8 cellular contexts compared by ENCODE assay signal in the genomic region with DNA sequence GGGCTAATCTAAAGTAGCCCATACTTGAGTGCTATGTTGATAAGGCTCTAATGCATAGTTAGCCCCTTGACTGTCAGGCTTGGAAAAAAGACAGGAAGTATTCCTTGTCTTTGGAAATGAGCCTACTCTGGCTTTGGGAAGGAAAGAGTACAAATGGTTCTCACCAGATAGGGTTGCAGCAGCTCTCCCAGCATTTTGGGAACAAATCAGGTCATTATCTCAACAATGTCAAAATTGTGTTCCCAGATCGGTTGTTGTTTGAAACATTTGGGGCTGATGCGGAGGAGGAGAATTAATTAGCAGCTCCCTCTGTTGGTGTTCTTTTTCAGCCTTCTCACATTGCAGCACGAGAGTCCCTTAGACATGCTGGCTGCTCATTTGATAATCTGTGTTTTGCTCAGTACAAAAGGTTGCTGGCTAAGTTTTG. TPM values are rescaled to one million over a fixed set of nuclear protein-coding genes. Genes with fewer than 3 reads are reported as not detected.
A peak's percentile ranks its signal among the peaks of the same experiment; 100 is the strongest.
DNase-seq lines count a peak whose midpoint lies in the region; ATAC-seq and TF ChIP-seq lines count a peak whose summit lies in the region.

No MANE protein-coding gene starts in this region.

- peaks cover 14% of the 10 kb centered on the region for H3K36me3 Mint-ChIP-seq in progenitor cell of endocrine pancreas (ENCODE audit: insufficient read depth)

- H3K4me1 Mint-ChIP-seq in progenitor cell of endocrine pancreas (ENCODE audit: low read depth): peaks cover 39% of the 10 kb centered on the region

- ATAC-seq in GM18498 (IDR thresholded peaks at IDR 0.05; ENCODE audit: unreplicated experiment): no peak
- ATAC-seq in stimulated activated naive CD8-positive, alpha-beta T cell treated with anti-CD3 and anti-CD28 coated beads, Interleukin-15, Interleukin-2, amounts not matched to agents 100 U/mL and 50 U/mL, for 24 hours: no peak

- no peaks in the 10 kb centered on the region for H3K9me3 Mint-ChIP-seq in progenitor cell of endocrine pancreas (ENCODE audit: low read depth)

- TF ChIP-seq CTCF in GM12864 (IDR thresholded peaks at IDR 0.05; ENCODE audit: low read depth, low read length, missing control alignments) (peak; percentile 12), progenitor cell of endocrine pancreas (IDR thresholded peaks at IDR 0.05; ENCODE audit: unreplicated experiment) (peak; percentile 38)

- H3K4me3 Mint-ChIP-seq in progenitor cell of endocrine pancreas (ENCODE audit: low read depth): peak overlapping the region; percentile 19

- H3K27me3 Mint-ChIP-seq in progenitor cell of endocrine pancreas: no peaks in the 10 kb centered on the region

- DNase-seq in GM12864 (ENCODE audit: low read depth) (no peak), RPMI7951 (ENCODE audit: low read depth) (peak; percentile 3), foreskin melanocyte (peak; percentile 16), progenitor cell of endocrine pancreas (ENCODE audit: low spot score, unreplicated experiment) (no peak), Kasumi-1 (lab: John Stamatoyannopoulos, UW) (no peak), hepatic stellate cell (ENCODE audit: low spot score) (no peak)
- DNase-seq in stimulated activated naive CD8-positive, alpha-beta T cell treated with anti-CD3 and anti-CD28 coated beads, Interleukin-15, Interleukin-2, amounts not matched to agents 100 U/mL and 50 U/mL, for 24 hours: no peak

- H3K4me3 ChIP-seq in GM12864 (ENCODE audit: low read depth, low read length): no peak overlapping the region

- peak overlapping the region; percentile 67 for H3K27ac Mint-ChIP-seq in progenitor cell of endocrine pancreas

RNA-seq across cellular contexts. Expression of gene KANK1, which starts 42.3 kb away (rescaled TPM):
- total RNA-seq in RPMI7951 (2014; rRNA removed; shearing (Covaris generic)): 24.3 and 27.0 TPM in 2 replicates
- 48.2 and 48.6 TPM in 2 replicates for total RNA-seq in progenitor cell of endocrine pancreas

Comparison
In these comparisons a context has a peak if more than half of its experiments do, and no peak if none do; other contexts are left out.
1. DNase-seq: peak in RPMI7951 (single experiment) and foreskin melanocyte (single experiment); none in GM12864 (single experiment), progenitor cell of endocrine pancreas (single experiment), Kasumi-1 (0 of 2), hepatic stellate cell (single experiment) and stimulated activated naive CD8-positive, alpha-beta T cell treated with anti-CD3 and anti-CD28 coated beads, Interleukin-15, Interleukin-2, amounts not matched to agents 100 U/mL and 50 U/mL, for 24 hours (single experiment).